11 cellular contexts compared by ENCODE assay signal in the genomic region with DNA sequence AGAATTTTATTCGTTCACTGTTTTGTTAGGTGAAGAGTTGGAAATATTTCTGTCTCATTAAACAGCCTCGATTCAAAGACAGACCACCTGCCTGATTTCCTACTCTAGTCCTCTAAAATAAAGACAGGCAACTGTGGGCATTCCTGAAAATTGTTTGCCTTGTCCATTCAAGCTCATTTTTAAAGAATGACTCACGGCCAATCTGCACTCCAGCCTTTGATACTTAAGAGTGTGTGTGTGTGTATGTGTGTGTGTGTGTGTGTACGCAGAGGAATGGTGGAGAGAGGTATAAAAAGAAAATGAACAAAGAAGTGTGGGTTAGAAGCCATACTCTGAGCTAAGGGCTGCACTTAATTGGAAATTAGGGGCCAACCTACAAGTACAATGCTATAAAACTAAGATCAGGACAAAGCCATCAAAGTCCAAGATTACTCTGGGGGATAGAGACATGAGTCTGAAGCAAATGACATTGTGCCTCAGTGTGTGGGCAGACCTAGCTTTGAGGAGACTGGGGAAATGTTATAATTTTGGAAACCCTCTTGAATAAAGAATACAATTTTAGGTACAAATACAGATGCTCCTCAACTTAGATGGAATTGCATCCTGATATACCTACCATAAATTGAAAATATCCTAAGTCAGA. TPM values are rescaled to one million over a fixed set of nuclear protein-coding genes. Genes with fewer than 3 reads are reported as not detected.
DNase-seq lines count a peak whose midpoint lies in the region; ATAC-seq and TF ChIP-seq lines count a peak whose summit lies in the region.
"Had no signal": no experiment of that assay in that cellular context is flagged by ENCODE, and none has a peak within 500 bp of the region (broad histone marks: within the 10 kb centered on the region; RNA-seq: fewer than 3 reads in every experiment).

No MANE protein-coding gene starts in this region.

- no peaks in the 10 kb centered on the region for H3K9me2 ChIP-seq in HCT116 (ENCODE audit: insufficient read depth)

- peak overlapping the region; percentile 56 for H3K4me2 ChIP-seq in HCT116 (ENCODE audit: low read length)
- H3K4me2 ChIP-seq: BLaER1, KMS-11 had no signal

- no peak for TF ChIP-seq RAD21 in HCT116 (IDR thresholded peaks at IDR 0.05; ENCODE audit: low read depth)

- H3K36me3 ChIP-seq in HCT116 (ENCODE audit: control insufficient read depth in 1 of 2, insufficient read depth in 2 of 2, low read length in 2 of 2): no peaks in the 10 kb centered on the region
- H3K36me3 ChIP-seq: BLaER1 had no signal

- CTCF ChIA-PET in HCT116 (lab: Charles Lee): interaction anchor here (0.6 to 1.6 kb wide), 4 partner anchors 11 to 575 kb away, joined by 3 to 5 read pairs (median 3); no protein-coding TSS in a partner anchor
- CTCF ChIA-PET in HEK293T (lab: Yijun Ruan, JAX): interaction anchor here (0.6 to 1.2 kb wide), 7 partner anchors 11 to 575 kb away, joined by 3 to 7 read pairs (median 4); no protein-coding TSS in a partner anchor

- H3K27ac ChIP-seq in HCT116 (ENCODE audit: low read depth, low read length): no peak overlapping the region
- H3K27ac ChIP-seq: BLaER1, KMS-11, parathyroid adenoma had no signal

- TF ChIP-seq CTCF in HCT116 (IDR thresholded peaks at IDR 0.05 in 2 of 3, conservative IDR thresholded peaks at IDR 0.05 in 1 of 3; ENCODE audit: borderline replicate concordance in 1 of 3, insufficient read depth in 1 of 3, low read depth in 2 of 3, low read length in 2 of 3): no peak

- BruUV-seq in HCT116 (replicated peaks; lab: Mats Ljungman, UMichigan): no TSS peak

- peak; percentile 77 for DNase-seq in A172 (ENCODE audit: low spot score)
- DNase-seq in HCT116 (ENCODE audit: low read depth, low spot score): peak; percentile 61
- peak; percentile 83 for DNase-seq in glomerular visceral epithelial cell (ENCODE audit: extremely low spot score)
- no peak for DNase-seq in stimulated activated CD4-positive, alpha-beta T cell treated with anti-CD3 and anti-CD28 coated beads, Interleukin-1b, Interleukin-23, amount 100 ng/mL, for 48 hours
- no peak for DNase-seq in HEK293T (ENCODE audit: extremely low spot score)

- no peaks in the 10 kb centered on the region for H4K20me1 ChIP-seq in HCT116 (ENCODE audit: insufficient read depth)
- H4K20me1 ChIP-seq: BLaER1 had no signal

- ATAC-seq in HCT116: peak; percentile 80
- peak; percentile 92 for ATAC-seq in SK-N-SH treated with all-trans-retinoic acid at 6 μM for 48 hours
- ATAC-seq in HG03045 (IDR thresholded peaks at IDR 0.05; ENCODE audit: unreplicated experiment): no peak
- ATAC-seq in activated CD4-positive, CD25-positive, alpha-beta regulatory T cell treated with anti-CD3 and anti-CD28 coated beads, Interleukin-2, amount 50 U/mL, for 24 hours: no peak

- H3K4me1 ChIP-seq in HCT116 (ENCODE audit: control insufficient read depth in 1 of 2, insufficient read depth in 2 of 2, low read length in 2 of 2): peaks cover 9 to 14% of the 10 kb centered on the region in 2 experiments
- H3K4me1 ChIP-seq: parathyroid adenoma had no signal

- H3K4me3 ChIP-seq in HCT116 (replicated peaks in 1 of 2; ENCODE audit: low read depth in 1 of 2, low read length in 2 of 2): no peak overlapping the region
- H3K4me3 ChIP-seq: BLaER1 had no signal

- H2AFZ ChIP-seq in HCT116 (ENCODE audit: low read depth, low read length, poor library complexity, severe bottlenecking): peak overlapping the region; percentile 65
- H2AFZ ChIP-seq: parathyroid adenoma had no signal

- RAD21 ChIA-PET in HCT116 (lab: Charles Lee; ENCODE audit: low non-redundant PET in 1 of 2, low total read pairs in 2 of 2, uncharacterized antibody in 2 of 2, unreplicated experiment in 2 of 2): no interaction called here

- no peaks in the 10 kb centered on the region for H3K79me2 ChIP-seq in HCT116 (ENCODE audit: insufficient read depth, low read length)
- H3K79me2 ChIP-seq: parathyroid adenoma had no signal

- POLR2A ChIA-PET in HCT116 (lab: Charles Lee) (interaction anchor here (0.6 to 1.2 kb wide), 2 partner anchors 10 to 56 kb away, joined by 3 read pairs; no protein-coding TSS in a partner anchor), HEK293T (lab: Yijun Ruan, JAX) (no interaction called here)

- H3K9me3 ChIP-seq in HCT116 (ENCODE audit: control insufficient read depth in 1 of 2, insufficient read depth in 1 of 2, low read depth in 1 of 2, low read length in 2 of 2): no peaks in the 10 kb centered on the region

- no peak overlapping the region for H3K9ac ChIP-seq in HCT116 (ENCODE audit: low read length)
- H3K9ac ChIP-seq: BLaER1, KMS-11, parathyroid adenoma had no signal

- H3K27me3 ChIP-seq in HCT116 (ENCODE audit: insufficient read depth, low read length): no peaks in the 10 kb centered on the region
- H3K27me3 ChIP-seq: BLaER1 had no signal

- intact Hi-C loops in HCT116 (cut with micrococcal nuclease): loop anchor here (5.0 kb wide), 1 partner anchor 450 kb away; no protein-coding TSS in a partner anchor

- no peak for TF ChIP-seq POLR2A in HCT116 (IDR thresholded peaks at IDR 0.05; ENCODE audit: borderline replicate concordance, extremely low read depth, insufficient read depth, insufficient read length)

TF ChIP-seq in HCT116, 20 proteins besides CTCF, POLR2A, EP300 and RAD21 (continues in another document):
- TF ChIP-seq CEBPB (IDR thresholded peaks at IDR 0.05; ENCODE audit: low read depth) (no peak), TCF7L2 (IDR thresholded peaks at IDR 0.05; ENCODE audit: borderline replicate concordance, extremely low read depth, insufficient read depth, insufficient read length) (peak; percentile 87), EZH2phosphoT487 (IDR thresholded peaks at IDR 0.05; ENCODE audit: borderline replicate concordance) (no peak)
- TF ChIP-seq, protein P1, sequence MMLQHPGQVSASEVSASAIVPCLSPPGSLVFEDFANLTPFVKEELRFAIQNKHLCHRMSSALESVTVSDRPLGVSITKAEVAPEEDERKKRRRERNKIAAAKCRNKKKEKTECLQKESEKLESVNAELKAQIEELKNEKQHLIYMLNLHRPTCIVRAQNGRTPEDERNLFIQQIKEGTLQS (IDR thresholded peaks at IDR 0.05): no peak

TF ChIP-seq in SK-N-SH treated with all-trans-retinoic acid at 6 μM for 48 hours, 23 proteins besides CTCF, POLR2A, EP300 and RAD21:
- TF ChIP-seq ESRRG (CRISPR knock-in tag; IDR thresholded peaks at IDR 0.05): no peak
- TF ChIP-seq ISL1 (CRISPR knock-in tag; IDR thresholded peaks at IDR 0.05): peak; percentile 85

TF ChIP-seq in HEK293T, 16 proteins besides CTCF, POLR2A, EP300 and RAD21:
- TF ChIP-seq ARNT (IDR thresholded peaks at IDR 0.05) (no peak), BHLHE40 (IDR thresholded peaks at IDR 0.05; ENCODE audit: borderline replicate concordance) (no peak), FOXA1 (IDR thresholded peaks at IDR 0.05) (no peak), NFRKB (IDR thresholded peaks at IDR 0.05) (no peak), TARDBP (IDR thresholded peaks at IDR 0.05) (no peak), FOXM1 (IDR thresholded peaks at IDR 0.05; ENCODE audit: borderline replicate concordance) (no peak), LEF1 (IDR thresholded peaks at IDR 0.05; ENCODE audit: borderline replicate concordance) (no peak), ELF4 (IDR thresholded peaks at IDR 0.05) (no peak), CTBP1 (IDR thresholded peaks at IDR 0.05; ENCODE audit: borderline replicate concordance) (no peak), FOXK2 (IDR thresholded peaks at IDR 0.05) (no peak), HDGF (IDR thresholded peaks at IDR 0.05; ENCODE audit: borderline replicate concordance) (no peak), SP1 (IDR thresholded peaks at IDR 0.05) (no peak), ZNF384 (IDR thresholded peaks at IDR 0.05) (no peak), L3MBTL2 (conservative IDR thresholded peaks at IDR 0.05) (no peak), SUZ12 (IDR thresholded peaks at IDR 0.05) (no peak)
- TF ChIP-seq, protein P2, sequence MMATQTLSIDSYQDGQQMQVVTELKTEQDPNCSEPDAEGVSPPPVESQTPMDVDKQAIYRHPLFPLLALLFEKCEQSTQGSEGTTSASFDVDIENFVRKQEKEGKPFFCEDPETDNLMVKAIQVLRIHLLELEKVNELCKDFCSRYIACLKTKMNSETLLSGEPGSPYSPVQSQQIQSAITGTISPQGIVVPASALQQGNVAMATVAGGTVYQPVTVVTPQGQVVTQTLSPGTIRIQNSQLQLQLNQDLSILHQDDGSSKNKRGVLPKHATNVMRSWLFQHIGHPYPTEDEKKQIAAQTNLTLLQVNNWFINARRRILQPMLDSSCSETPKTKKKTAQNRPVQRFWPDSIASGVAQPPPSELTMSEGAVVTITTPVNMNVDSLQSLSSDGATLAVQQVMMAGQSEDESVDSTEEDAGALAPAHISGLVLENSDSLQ (IDR thresholded peaks at IDR 0.05): no peak
TF ChIP-seq in HEK293T: peak in this region for 0.

RNA-seq across cellular contexts. Expression of a gene that starts 45.6 kb away (rescaled TPM):
- 83.8 and 98.4 TPM in 2 replicates for total RNA-seq in A172 (2014; rRNA removed; shearing (Covaris generic))
- total RNA-seq in HCT116 (2021; ENCODE audit: unreplicated experiment): 15.2 TPM
- polyA plus RNA-seq in HCT116 (2012): 9.1 and 11.5 TPM in 2 replicates

RNA-seq across cellular contexts. Expression of a gene that starts 59.6 kb away (rescaled TPM):
- 148 and 172 TPM in 2 replicates for total RNA-seq in A172 (2014; rRNA removed; shearing (Covaris generic))
- total RNA-seq in HCT116 (2021; ENCODE audit: unreplicated experiment): 120 TPM
- polyA plus RNA-seq in HCT116 (2012): 49.7 and 72.2 TPM in 2 replicates

Comparison
In these comparisons a context has a peak if more than half of its experiments do, and no peak if none do; other contexts are left out.
1. DNase-seq: peak in A172 (single experiment), HCT116 (single experiment) and glomerular visceral epithelial cell (single experiment); none in stimulated activated CD4-positive, alpha-beta T cell treated with anti-CD3 and anti-CD28 coated beads, Interleukin-1b, Interleukin-23, amount 100 ng/mL, for 48 hours (single experiment) and HEK293T (single experiment).
2. ATAC-seq: peak in HCT116 (single experiment) and SK-N-SH treated with all-trans-retinoic acid at 6 μM for 48 hours (single experiment); none in HG03045 (single experiment) and activated CD4-positive, CD25-positive, alpha-beta regulatory T cell treated with anti-CD3 and anti-CD28 coated beads, Interleukin-2, amount 50 U/mL, for 24 hours (0 of 2).